Comparison of ENCODE assay signal across 1 cellular context in the genomic region with DNA sequence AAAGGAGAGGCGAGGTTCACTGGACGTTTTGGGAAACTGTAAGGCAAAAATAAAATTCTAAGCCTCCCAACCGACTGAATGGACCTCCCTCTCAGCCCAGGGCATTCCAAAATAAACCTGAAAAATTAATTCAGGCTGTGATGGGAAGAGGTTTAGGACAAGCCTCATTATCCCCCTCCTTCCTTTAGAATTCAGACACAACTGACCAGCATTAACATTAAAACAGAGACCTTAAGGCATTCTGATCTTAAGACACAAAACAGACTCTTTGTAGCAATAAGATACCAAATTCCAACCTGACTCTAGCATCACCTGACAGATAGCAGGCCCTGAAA.
TF ChIP-seq lines count a peak whose summit lies in the region.

No MANE protein-coding gene starts in this region.

TF ChIP-seq in A549, 52 proteins besides CTCF, POLR2A, EP300 and RAD21 (continued from another document):
- TF ChIP-seq, protein P1, sequence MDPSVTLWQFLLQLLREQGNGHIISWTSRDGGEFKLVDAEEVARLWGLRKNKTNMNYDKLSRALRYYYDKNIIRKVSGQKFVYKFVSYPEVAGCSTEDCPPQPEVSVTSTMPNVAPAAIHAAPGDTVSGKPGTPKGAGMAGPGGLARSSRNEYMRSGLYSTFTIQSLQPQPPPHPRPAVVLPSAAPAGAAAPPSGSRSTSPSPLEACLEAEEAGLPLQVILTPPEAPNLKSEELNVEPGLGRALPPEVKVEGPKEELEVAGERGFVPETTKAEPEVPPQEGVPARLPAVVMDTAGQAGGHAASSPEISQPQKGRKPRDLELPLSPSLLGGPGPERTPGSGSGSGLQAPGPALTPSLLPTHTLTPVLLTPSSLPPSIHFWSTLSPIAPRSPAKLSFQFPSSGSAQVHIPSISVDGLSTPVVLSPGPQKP (IDR thresholded peaks at IDR 0.05; ENCODE audit: low read depth, low read length): no peak
- no peak for TF ChIP-seq CBX8 (IDR thresholded peaks at IDR 0.05)
- no peak for TF ChIP-seq SREBF2 (IDR thresholded peaks at IDR 0.05)
- TF ChIP-seq MAFK (IDR thresholded peaks at IDR 0.05; ENCODE audit: partially characterized antibody): no peak
- no peak for TF ChIP-seq RNF2 (IDR thresholded peaks at IDR 0.05; ENCODE audit: borderline replicate concordance, low read depth)
- TF ChIP-seq HOXB5 (CRISPR knock-in tag; IDR thresholded peaks at IDR 0.05): no peak
- TF ChIP-seq HOXA7 (CRISPR knock-in tag; IDR thresholded peaks at IDR 0.05): no peak
- no peak for TF ChIP-seq NFE2L2 (conservative IDR thresholded peaks at IDR 0.05; ENCODE audit: low read length)
- TF ChIP-seq CHD2 (IDR thresholded peaks at IDR 0.05; ENCODE audit: low read length, partially characterized antibody): no peak
TF ChIP-seq in A549: peak in this region for 0.
